In genomic region chr3:35789039-35789438, GRCh38 we compare ENCODE assay signal across 24 cellular contexts.
"Had no signal": no experiment of that assay in that cellular context is flagged by ENCODE, and none has a peak within 500 bp of the region (broad histone marks: within the 10 kb centered on the region; RNA-seq: fewer than 3 reads in every experiment).

No MANE protein-coding gene starts in this region.

- H3K27ac ChIP-seq: brain microvascular endothelial cell, colonic mucosa, esophagus muscularis mucosa, skin epidermis, testis, uterus had no signal

- H3K4me1 ChIP-seq: colonic mucosa, esophagus muscularis mucosa, testis, uterus had no signal

- H3K9me3 ChIP-seq: colonic mucosa, esophagus muscularis mucosa, testis, uterus had no signal

- H3K4me3 Mint-ChIP-seq: activated CD8-positive, alpha-beta T cell treated with anti-CD3 and anti-CD28 coated beads, Interleukin-2, amount 10 ng/mL, durations not matched to agents 7 days and 5 days; effector memory CD8-positive, alpha-beta T cell; naive thymus-derived CD8-positive, alpha-beta T cell had no signal

- H3K9me3 Mint-ChIP-seq: naive thymus-derived CD8-positive, alpha-beta T cell had no signal

- H3K27me3 ChIP-seq: brain microvascular endothelial cell, colonic mucosa, dorsolateral prefrontal cortex, esophagus muscularis mucosa, testis, uterus had no signal

- H3K4me3 ChIP-seq: colonic mucosa, dorsolateral prefrontal cortex, esophagus muscularis mucosa, lung, skin epidermis, testis, uterus had no signal

- H3K27me3 Mint-ChIP-seq: effector memory CD8-positive, alpha-beta T cell had no signal

- ATAC-seq: activated CD8-positive, alpha-beta T cell treated with anti-CD3 and anti-CD28 coated beads, Interleukin-2, amount 10 ng/mL, durations not matched to agents 7 days and 5 days; activated naive CD4-positive, alpha-beta T cell treated with anti-CD3 and anti-CD28 coated beads, Interleukin-2, amount 50 U/mL, for 72 hours; effector memory CD8-positive, alpha-beta T cell; naive thymus-derived CD8-positive, alpha-beta T cell had no signal

- DNase-seq: activated CD4-positive, alpha-beta T cell treated with anti-CD3 and anti-CD28 coated beads for 1 hour; activated CD4-positive, alpha-beta T cell treated with anti-CD3 and anti-CD28 coated beads, Interleukin-2, amount 50 U/mL, for 1 hour; activated CD8-positive, alpha-beta T cell treated with anti-CD3 and anti-CD28 coated beads, Interleukin-2, amount 10 ng/mL, durations not matched to agents 7 days and 5 days; activated gamma-delta T cell treated with Interleukin-2 at 50 U/mL for 16 hours; activated T-cell treated with anti-CD3 and anti-CD28 coated beads, Interleukin-2, amount 50 U/mL, for 1 hour; aorta; brain microvascular endothelial cell; central memory CD4-positive, alpha-beta T cell; colonic mucosa; effector memory CD8-positive, alpha-beta T cell; naive thymus-derived CD8-positive, alpha-beta T cell; retina; stimulated activated naive CD4-positive, alpha-beta T cell; T-helper 9 cell; testis; trophoblast cell; uterus had no signal

- H3K36me3 ChIP-seq: brain microvascular endothelial cell, colonic mucosa, esophagus muscularis mucosa, uterus had no signal

- FAIRE-seq: frontal cortex, islet of Langerhans had no signal

- H3K36me3 Mint-ChIP-seq: activated naive CD4-positive, alpha-beta T cell treated with anti-CD3 and anti-CD28 coated beads, Interleukin-2, amount 50 U/mL, for 72 hours; naive thymus-derived CD8-positive, alpha-beta T cell had no signal

- H3K27ac Mint-ChIP-seq: activated CD8-positive, alpha-beta T cell treated with anti-CD3 and anti-CD28 coated beads, Interleukin-2, amount 10 ng/mL, durations not matched to agents 7 days and 5 days; activated naive CD4-positive, alpha-beta T cell treated with anti-CD3 and anti-CD28 coated beads, Interleukin-2, amount 50 U/mL, for 72 hours; effector memory CD8-positive, alpha-beta T cell; naive thymus-derived CD8-positive, alpha-beta T cell had no signal
